Comparison of ENCODE assay signal across 8 cellular contexts in the genomic region with DNA sequence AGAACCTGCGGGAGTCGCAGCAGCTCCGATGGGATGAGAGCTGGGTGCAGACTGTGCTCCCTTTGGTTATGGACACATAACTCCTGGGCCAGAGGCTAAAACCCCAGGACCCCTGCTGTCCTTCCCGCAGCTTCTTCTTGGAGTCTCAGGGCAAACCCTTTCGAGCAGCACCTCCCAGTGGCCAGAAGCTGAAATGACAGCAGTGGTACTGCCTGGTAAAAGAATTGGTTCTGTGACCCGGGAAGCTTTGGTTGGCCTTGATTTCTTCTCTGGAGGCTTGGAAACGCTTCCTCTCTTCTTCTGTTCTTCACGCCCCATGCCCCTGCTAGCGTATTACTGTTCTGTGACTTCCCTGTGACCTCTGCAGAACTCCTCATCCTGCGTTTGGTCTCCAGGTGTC. TPM values are rescaled to one million over a fixed set of nuclear protein-coding genes. Genes with fewer than 3 reads are reported as not detected.
DNase-seq lines count a peak whose midpoint lies in the region; TF ChIP-seq lines count a peak whose summit lies in the region.
"Not testable (repeated sequence)": the region's sequence is repeated elsewhere in the genome, so short reads cannot be mapped to it uniquely, and the experiment has no call there.

No MANE protein-coding gene starts in this region.

- not testable (repeated sequence) for H3K4me3 Mint-ChIP-seq in immature natural killer cell

- peak; percentile 49 for TF ChIP-seq CTCF in coronary artery (IDR thresholded peaks at IDR 0.05)
- TF ChIP-seq CTCF in transverse colon (IDR thresholded peaks at IDR 0.05): peak; percentile 56 to 64 (median 61)

- not testable (repeated sequence) for H3K9me3 Mint-ChIP-seq in immature natural killer cell

- peaks cover 22% of the 10 kb centered on the region for H3K36me3 ChIP-seq in MG63
- H3K36me3 ChIP-seq in transverse colon: not testable (repeated sequence)

- not testable (repeated sequence) for H3K27ac ChIP-seq in coronary artery, transverse colon

- TF ChIP-seq POLR2A in transverse colon (IDR thresholded peaks at IDR 0.05): not testable (repeated sequence)

- H3K27me3 ChIP-seq in MG63, transverse colon: not testable (repeated sequence)

- not testable (repeated sequence) for H3K4me3 ChIP-seq in MG63, coronary artery, transverse colon

- peaks cover 4 to 16% (median 6%) of the 10 kb centered on the region in 3 donors for H3K36me3 Mint-ChIP-seq in immature natural killer cell

- H3K9me3 ChIP-seq in MG63, transverse colon: not testable (repeated sequence)

- DNase-seq in EH (ENCODE audit: low read depth) (peak; percentile 59), MG63 (peak; percentile 44), SIG-M5 treated with dmso at 0.1 percent for 504 hours (lab: John Stamatoyannopoulos, UW; ENCODE audit: unreplicated experiment) (peak; percentile 24), activated T-cell treated with anti-CD3 and anti-CD28 coated beads for 48 hours (ENCODE audit: low read depth) (peak; percentile 47), immature natural killer cell (peak in 2 of 3 donors; percentile 31 to 38), renal cortical epithelial cell (ENCODE audit: low read depth) (peak; percentile 37), transverse colon (peak; percentile 57)
- not testable (repeated sequence) for DNase-seq in coronary artery (ENCODE audit: low spot score)

- in situ Hi-C loops in transverse colon (cut with MboI; ENCODE audit: low pct_ligation_motif_present in 1 of 4, low pct_unique_long_range_greater_than_20kb in 1 of 4, low sequenced_read_pairs in 3 of 4): not testable (repeated sequence)

- not testable (repeated sequence) for H3K27me3 Mint-ChIP-seq in immature natural killer cell (ENCODE audit: low read depth in 3 of 3)

- H3K4me1 Mint-ChIP-seq in immature natural killer cell: not testable (repeated sequence)

- not testable (repeated sequence) for TF ChIP-seq EP300 in transverse colon (IDR thresholded peaks at IDR 0.05; ENCODE audit: low read depth)

- WGBS in transverse colon (ENCODE audit: low coverage in 1 of 2), 2 donors: 67 to 76% methylated on average over 4 to 10 of the region's 10 CpGs

- intact Hi-C loops in transverse colon (cut with DNase I; ENCODE audit: low total_unique reads): not testable (repeated sequence)

- H3K27ac Mint-ChIP-seq in immature natural killer cell: peak overlapping the region in 1 of 6 donors; percentile 7

- peaks cover 0 to 11% (median 5%) of the 10 kb centered on the region in 4 donors for H3K4me1 ChIP-seq in transverse colon

RNA-seq across cellular contexts. Expression of a gene that starts 12.8 kb away (rescaled TPM):
- 19.5 and 19.7 TPM in 2 replicates for total RNA-seq in MG63 (2014; rRNA removed; shearing (Covaris generic); ENCODE audit: low replicate concordance)
- 10 to 100 TPM in 2 of 3 donors, 1 to 10 TPM in 1; 3.6 to 17.3 (median 11.8) TPM for polyA plus RNA-seq in immature natural killer cell
- total RNA-seq in renal cortical epithelial cell: 12.3 and 13.9 TPM in 2 replicates
- 1 to 10 TPM; 4.5 to 7.2 (median 6.5) TPM for total RNA-seq in transverse colon

RNA-seq across cellular contexts. Expression of a gene that starts 13.2 kb away (rescaled TPM):
- total RNA-seq in MG63 (2014; rRNA removed; shearing (Covaris generic); ENCODE audit: low replicate concordance): 30.4 and 53.2 TPM in 2 replicates
- 10 to 100 TPM; 29.2 to 47.5 (median 32.8) TPM for polyA plus RNA-seq in immature natural killer cell
- total RNA-seq in renal cortical epithelial cell (20.8 and 27.8 TPM in 2 replicates), transverse colon (100 to 1,000 TPM in 1 of 4 donors, 10 to 100 TPM in 3; 24.4 to 111 (median 41.6) TPM)

RNA-seq across cellular contexts. Expression of a gene that starts 19.0 kb away (rescaled TPM):
- not detected in 2 replicates for total RNA-seq in MG63 (2014; rRNA removed; shearing (Covaris generic); ENCODE audit: low replicate concordance)
- polyA plus RNA-seq in immature natural killer cell: not detected
- total RNA-seq in renal cortical epithelial cell (0.15 TPM in 1 of 2 replicates, not detected in the other), transverse colon (1 to 10 TPM in 2 of 4 donors, not detected in 2; 1.5 to 8.6 TPM)

RNA-seq across cellular contexts. Expression of a gene that starts 51.1 kb away (rescaled TPM):
- 43.8 and 55.4 TPM in 2 replicates for total RNA-seq in MG63 (2014; rRNA removed; shearing (Covaris generic); ENCODE audit: low replicate concordance)
- polyA plus RNA-seq in immature natural killer cell: 10 to 100 TPM; 26.6 to 50.6 (median 37.2) TPM
- total RNA-seq in renal cortical epithelial cell (12.5 and 20.2 TPM in 2 replicates), transverse colon (100 to 1,000 TPM in 1 of 4 donors, 10 to 100 TPM in 3; 42.6 to 250 (median 72.7) TPM)
